Comparison of ENCODE assay signal across 20 cellular contexts in genomic region chr7:140048138-140048537, GRCh38.
"Had no signal": no experiment of that assay in that cellular context is flagged by ENCODE, and none has a peak within 500 bp of the region (broad histone marks: within the 10 kb centered on the region; RNA-seq: fewer than 3 reads in every experiment).

No MANE protein-coding gene starts in this region.

- H3K36me3 ChIP-seq: adrenal gland, breast epithelium, thoracic aorta had no signal

- H3K27me3 Mint-ChIP-seq: activated CD8-positive, alpha-beta T cell treated with anti-CD3 and anti-CD28 coated beads for 36 hours had no signal

- ATAC-seq: activated CD8-positive, alpha-beta T cell treated with anti-CD3 and anti-CD28 coated beads for 36 hours; esophagus mucosa; gastroesophageal sphincter had no signal

- H3K4me3 Mint-ChIP-seq: activated CD8-positive, alpha-beta T cell treated with anti-CD3 and anti-CD28 coated beads for 36 hours; nephron progenitor cell had no signal

- H3K9me3 Mint-ChIP-seq: activated CD8-positive, alpha-beta T cell treated with anti-CD3 and anti-CD28 coated beads for 36 hours; nephron progenitor cell had no signal

- H3K27ac ChIP-seq: adrenal gland, breast epithelium, gastroesophageal sphincter, thoracic aorta had no signal

- H3K9me3 ChIP-seq: adrenal gland, breast epithelium, gastroesophageal sphincter, thoracic aorta had no signal

- H3K27me3 ChIP-seq: adrenal gland, breast epithelium, gastroesophageal sphincter had no signal

- H3K4me1 ChIP-seq: breast epithelium, gastroesophageal sphincter had no signal

- H3K4me1 Mint-ChIP-seq: nephron progenitor cell had no signal

- H3K27ac Mint-ChIP-seq: activated CD8-positive, alpha-beta T cell treated with anti-CD3 and anti-CD28 coated beads for 36 hours; nephron progenitor cell; progenitor cell of endocrine pancreas had no signal

- H3K4me3 ChIP-seq: adrenal gland, breast epithelium, gastroesophageal sphincter, skin epidermis, thoracic aorta had no signal

- DNase-seq: activated CD4-positive, alpha-beta T cell treated with anti-CD3 and anti-CD28 coated beads for 48 hours; activated CD4-positive, CD25-positive, alpha-beta regulatory T cell; activated CD8-positive, alpha-beta T cell treated with anti-CD3 and anti-CD28 coated beads for 36 hours; activated effector memory CD4-positive, alpha-beta T cell treated with anti-CD3 and anti-CD28 coated beads, Interleukin-2, amount 50 U/mL, for 16 hours; activated naive CD4-positive, alpha-beta T cell treated with anti-CD3 and anti-CD28 coated beads, Interleukin-2, amount 50 U/mL, for 16 hours; activated T-cell treated with anti-CD3 and anti-CD28 coated beads, Interleukin-2, amount 50 U/mL, for 48 hours; effector CD4-positive, alpha-beta T cell; nephron progenitor cell; occipital lobe; stimulated activated CD4-positive, alpha-beta T cell treated with anti-CD3 and anti-CD28 coated beads, Interleukin-15, amount 100 ng/mL, for 24 hours; stimulated activated CD4-positive, alpha-beta T cell treated with anti-CD3 and anti-CD28 coated beads, Interleukin-2, amount 100 ng/mL, for 48 hours; T-helper 1 cell; T-helper 9 cell had no signal
